27 cellular contexts compared by ENCODE assay signal in genomic region chr1:3407021-3407420, GRCh38. TPM values are rescaled to one million over a fixed set of nuclear protein-coding genes. Genes with fewer than 3 reads are reported as not detected.
"Had no signal": no experiment of that assay in that cellular context is flagged by ENCODE, and none has a peak within 500 bp of the region (broad histone marks: within the 10 kb centered on the region; RNA-seq: fewer than 3 reads in every experiment).

No MANE protein-coding gene starts in this region.

- FAIRE-seq: colon, endometrium, endothelial cell of umbilical vein, frontal cortex had no signal

- H3K27me3 ChIP-seq: colonic mucosa, heart left ventricle, heart right ventricle had no signal

- DNase-seq: colonic mucosa; cortex of kidney; dermis blood vessel endothelial cell; dorsolateral prefrontal cortex; effector CD4-positive, alpha-beta T cell; effector CD8-positive, alpha-beta T cell; effector memory CD4-positive, alpha-beta T cell; effector memory CD8-positive, alpha-beta T cell; endodermal cell; erythroblast; esophagus squamous epithelium; foreskin fibroblast; foreskin keratinocyte; foreskin melanocyte; gastrocnemius medialis; glutamatergic neuron; head of caudate nucleus; heart left ventricle; heart right ventricle had no signal

- H3K36me3 ChIP-seq: colonic mucosa, esophagus squamous epithelium, gastrocnemius medialis had no signal

- H3K4me3 ChIP-seq: colonic mucosa, coronary artery, dorsolateral prefrontal cortex, esophagus muscularis mucosa, esophagus squamous epithelium, gastrocnemius medialis, gastroesophageal sphincter, heart left ventricle, heart right ventricle had no signal

- H3K27ac ChIP-seq: colonic mucosa, coronary artery, dorsolateral prefrontal cortex, epithelial cell of prostate, esophagus muscularis mucosa, esophagus squamous epithelium, foreskin keratinocyte, gastrocnemius medialis, gastroesophageal sphincter, heart left ventricle, heart right ventricle had no signal

- H3K9me3 ChIP-seq: colonic mucosa, esophagus muscularis mucosa, esophagus squamous epithelium, gastrocnemius medialis, gastroesophageal sphincter, heart left ventricle, heart right ventricle had no signal

- H3K4me1 ChIP-seq: colonic mucosa, foreskin keratinocyte, gastrocnemius medialis had no signal

RNA-seq across cellular contexts. Expression of gene ARHGEF16, which starts 47.4 kb away (rescaled TPM):
- total RNA-seq: frontal cortex had no signal
